1 cellular context compared by ENCODE assay signal in the genomic region with DNA sequence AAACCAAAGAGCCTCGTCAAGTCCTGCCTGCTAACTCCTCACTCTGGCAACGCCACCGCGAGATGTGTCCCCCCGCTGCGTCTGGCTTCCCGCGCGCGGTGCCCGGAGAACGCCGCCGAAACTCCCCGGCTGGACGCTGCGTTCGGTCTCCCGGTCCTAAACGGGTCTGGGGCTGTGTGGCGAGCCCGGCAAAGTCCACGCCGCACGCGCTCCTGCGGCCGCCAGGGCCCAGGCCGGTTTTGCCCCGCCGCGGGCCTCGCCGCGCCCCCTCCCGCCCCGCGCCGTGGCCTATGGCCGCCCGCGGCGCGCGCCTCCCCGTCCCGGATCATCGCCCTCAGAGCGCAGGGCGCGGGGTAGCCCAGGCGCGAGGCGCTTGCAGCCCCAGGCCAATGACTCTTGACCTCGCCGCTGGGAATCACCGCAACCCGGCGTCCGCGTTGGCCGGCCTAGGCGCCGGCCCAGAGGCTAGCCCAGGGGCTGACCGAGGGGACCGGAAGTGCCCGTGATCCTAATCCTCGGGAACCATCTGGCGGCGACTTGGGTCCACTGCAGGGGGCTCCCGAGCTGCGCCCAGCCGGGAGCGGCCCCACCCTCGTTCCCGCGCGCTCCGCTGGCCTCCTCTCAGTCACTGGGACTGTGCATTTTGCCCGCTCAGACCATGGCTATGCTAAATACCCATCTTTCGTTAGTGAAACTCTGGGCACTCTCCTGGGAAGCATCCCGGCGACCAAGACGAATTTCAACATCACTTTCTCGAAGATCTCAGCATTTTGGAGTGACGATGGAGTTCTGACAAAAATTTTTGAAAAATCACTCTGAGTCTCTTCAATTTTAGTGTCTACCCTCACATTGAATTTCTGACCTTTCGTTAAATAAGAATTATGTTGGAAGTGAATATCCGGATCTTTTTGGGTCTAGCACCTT.
TF ChIP-seq lines count a peak whose summit lies in the region.

A gene (minus strand): TSS at position 214 of the 924 bp plus-strand sequence. CDS start 266 bp downstream, outside the sequence.

TF ChIP-seq in HepG2, 621 proteins besides CTCF, POLR2A, EP300 and RAD21 (continued from another document and continues in another):
- TF ChIP-seq, protein P1, sequence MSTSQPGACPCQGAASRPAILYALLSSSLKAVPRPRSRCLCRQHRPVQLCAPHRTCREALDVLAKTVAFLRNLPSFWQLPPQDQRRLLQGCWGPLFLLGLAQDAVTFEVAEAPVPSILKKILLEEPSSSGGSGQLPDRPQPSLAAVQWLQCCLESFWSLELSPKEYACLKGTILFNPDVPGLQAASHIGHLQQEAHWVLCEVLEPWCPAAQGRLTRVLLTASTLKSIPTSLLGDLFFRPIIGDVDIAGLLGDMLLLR (CRISPR knock-in tag; IDR thresholded peaks at IDR 0.05): no peak
- TF ChIP-seq, protein P2, sequence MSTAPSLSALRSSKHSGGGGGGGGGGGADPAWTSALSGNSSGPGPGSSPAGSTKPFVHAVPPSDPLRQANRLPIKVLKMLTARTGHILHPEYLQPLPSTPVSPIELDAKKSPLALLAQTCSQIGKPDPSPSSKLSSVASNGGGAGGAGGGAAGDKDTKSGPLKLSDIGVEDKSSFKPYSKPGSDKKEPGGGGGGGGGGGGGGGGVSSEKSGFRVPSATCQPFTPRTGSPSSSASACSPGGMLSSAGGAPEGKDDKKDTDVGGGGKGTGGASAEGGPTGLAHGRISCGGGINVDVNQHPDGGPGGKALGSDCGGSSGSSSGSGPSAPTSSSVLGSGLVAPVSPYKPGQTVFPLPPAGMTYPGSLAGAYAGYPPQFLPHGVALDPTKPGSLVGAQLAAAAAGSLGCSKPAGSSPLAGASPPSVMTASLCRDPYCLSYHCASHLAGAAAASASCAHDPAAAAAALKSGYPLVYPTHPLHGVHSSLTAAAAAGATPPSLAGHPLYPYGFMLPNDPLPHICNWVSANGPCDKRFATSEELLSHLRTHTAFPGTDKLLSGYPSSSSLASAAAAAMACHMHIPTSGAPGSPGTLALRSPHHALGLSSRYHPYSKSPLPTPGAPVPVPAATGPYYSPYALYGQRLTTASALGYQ (CRISPR knock-in tag; IDR thresholded peaks at IDR 0.05): no peak; the same call in 1 of the 2 replicates
- TF ChIP-seq YEATS4 (CRISPR knock-in tag; IDR thresholded peaks at IDR 0.05; ENCODE audit: borderline replicate concordance) (peak; percentile 75; the same call in 1 of the 2 replicates), NONO (IDR thresholded peaks at IDR 0.05) (no peak), NONO (CRISPR knock-in tag; conservative IDR thresholded peaks at IDR 0.05) (peak; percentile 68), RXRA (CRISPR knock-in tag; IDR thresholded peaks at IDR 0.05) (peak; percentile 53; the same call in 1 of the 2 replicates), ZNF678 (CRISPR knock-in tag; IDR thresholded peaks at IDR 0.05) (peak; percentile 75; the same call in 1 of the 2 replicates), CBFB (CRISPR knock-in tag; IDR thresholded peaks at IDR 0.05) (0 out of 2 replicates have a peak, but pooled peaks have one; percentile 52), SALL1 (CRISPR knock-in tag; IDR thresholded peaks at IDR 0.05) (peak; percentile 71; the same call in 1 of the 2 replicates), HDAC2 (CRISPR knock-in tag; IDR thresholded peaks at IDR 0.05) (peak; percentile 43; the same call in 1 of the 2 replicates), NFATC3 (CRISPR knock-in tag; IDR thresholded peaks at IDR 0.05) (no peak), KDM6A (CRISPR knock-in tag; IDR thresholded peaks at IDR 0.05; ENCODE audit: low read depth) (no peak), SYNCRIP (IDR thresholded peaks at IDR 0.05; ENCODE audit: insufficient read depth, low read depth, low read length) (no peak), DMAP1 (CRISPR knock-in tag; IDR thresholded peaks at IDR 0.05) (peak; percentile 50; the same call in 1 of the 2 replicates), THAP11 (CRISPR knock-in tag; IDR thresholded peaks at IDR 0.05) (peak; percentile 65), NR2C2 (CRISPR knock-in tag; IDR thresholded peaks at IDR 0.05; ENCODE audit: borderline replicate concordance) (peak; percentile 83), PHF8 (CRISPR knock-in tag; IDR thresholded peaks at IDR 0.05) (peak; percentile 75), HNF4A (CRISPR knock-in tag; IDR thresholded peaks at IDR 0.05) (peak; percentile 39; the same call in 1 of the 2 replicates)
- TF ChIP-seq, protein P3, sequence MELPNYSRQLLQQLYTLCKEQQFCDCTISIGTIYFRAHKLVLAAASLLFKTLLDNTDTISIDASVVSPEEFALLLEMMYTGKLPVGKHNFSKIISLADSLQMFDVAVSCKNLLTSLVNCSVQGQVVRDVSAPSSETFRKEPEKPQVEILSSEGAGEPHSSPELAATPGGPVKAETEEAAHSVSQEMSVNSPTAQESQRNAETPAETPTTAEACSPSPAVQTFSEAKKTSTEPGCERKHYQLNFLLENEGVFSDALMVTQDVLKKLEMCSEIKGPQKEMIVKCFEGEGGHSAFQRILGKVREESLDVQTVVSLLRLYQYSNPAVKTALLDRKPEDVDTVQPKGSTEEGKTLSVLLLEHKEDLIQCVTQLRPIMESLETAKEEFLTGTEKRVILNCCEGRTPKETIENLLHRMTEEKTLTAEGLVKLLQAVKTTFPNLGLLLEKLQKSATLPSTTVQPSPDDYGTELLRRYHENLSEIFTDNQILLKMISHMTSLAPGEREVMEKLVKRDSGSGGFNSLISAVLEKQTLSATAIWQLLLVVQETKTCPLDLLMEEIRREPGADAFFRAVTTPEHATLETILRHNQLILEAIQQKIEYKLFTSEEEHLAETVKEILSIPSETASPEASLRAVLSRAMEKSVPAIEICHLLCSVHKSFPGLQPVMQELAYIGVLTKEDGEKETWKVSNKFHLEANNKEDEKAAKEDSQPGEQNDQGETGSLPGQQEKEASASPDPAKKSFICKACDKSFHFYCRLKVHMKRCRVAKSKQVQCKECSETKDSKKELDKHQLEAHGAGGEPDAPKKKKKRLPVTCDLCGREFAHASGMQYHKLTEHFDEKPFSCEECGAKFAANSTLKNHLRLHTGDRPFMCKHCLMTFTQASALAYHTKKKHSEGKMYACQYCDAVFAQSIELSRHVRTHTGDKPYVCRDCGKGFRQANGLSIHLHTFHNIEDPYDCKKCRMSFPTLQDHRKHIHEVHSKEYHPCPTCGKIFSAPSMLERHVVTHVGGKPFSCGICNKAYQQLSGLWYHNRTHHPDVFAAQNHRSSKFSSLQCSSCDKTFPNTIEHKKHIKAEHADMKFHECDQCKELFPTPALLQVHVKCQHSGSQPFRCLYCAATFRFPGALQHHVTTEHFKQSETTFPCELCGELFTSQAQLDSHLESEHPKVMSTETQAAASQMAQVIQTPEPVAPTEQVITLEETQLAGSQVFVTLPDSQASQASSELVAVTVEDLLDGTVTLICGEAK (IDR thresholded peaks at IDR 0.05): no peak
- TF ChIP-seq, protein P3 (CRISPR knock-in tag; IDR thresholded peaks at IDR 0.05): no peak
- TF ChIP-seq, protein P4, sequence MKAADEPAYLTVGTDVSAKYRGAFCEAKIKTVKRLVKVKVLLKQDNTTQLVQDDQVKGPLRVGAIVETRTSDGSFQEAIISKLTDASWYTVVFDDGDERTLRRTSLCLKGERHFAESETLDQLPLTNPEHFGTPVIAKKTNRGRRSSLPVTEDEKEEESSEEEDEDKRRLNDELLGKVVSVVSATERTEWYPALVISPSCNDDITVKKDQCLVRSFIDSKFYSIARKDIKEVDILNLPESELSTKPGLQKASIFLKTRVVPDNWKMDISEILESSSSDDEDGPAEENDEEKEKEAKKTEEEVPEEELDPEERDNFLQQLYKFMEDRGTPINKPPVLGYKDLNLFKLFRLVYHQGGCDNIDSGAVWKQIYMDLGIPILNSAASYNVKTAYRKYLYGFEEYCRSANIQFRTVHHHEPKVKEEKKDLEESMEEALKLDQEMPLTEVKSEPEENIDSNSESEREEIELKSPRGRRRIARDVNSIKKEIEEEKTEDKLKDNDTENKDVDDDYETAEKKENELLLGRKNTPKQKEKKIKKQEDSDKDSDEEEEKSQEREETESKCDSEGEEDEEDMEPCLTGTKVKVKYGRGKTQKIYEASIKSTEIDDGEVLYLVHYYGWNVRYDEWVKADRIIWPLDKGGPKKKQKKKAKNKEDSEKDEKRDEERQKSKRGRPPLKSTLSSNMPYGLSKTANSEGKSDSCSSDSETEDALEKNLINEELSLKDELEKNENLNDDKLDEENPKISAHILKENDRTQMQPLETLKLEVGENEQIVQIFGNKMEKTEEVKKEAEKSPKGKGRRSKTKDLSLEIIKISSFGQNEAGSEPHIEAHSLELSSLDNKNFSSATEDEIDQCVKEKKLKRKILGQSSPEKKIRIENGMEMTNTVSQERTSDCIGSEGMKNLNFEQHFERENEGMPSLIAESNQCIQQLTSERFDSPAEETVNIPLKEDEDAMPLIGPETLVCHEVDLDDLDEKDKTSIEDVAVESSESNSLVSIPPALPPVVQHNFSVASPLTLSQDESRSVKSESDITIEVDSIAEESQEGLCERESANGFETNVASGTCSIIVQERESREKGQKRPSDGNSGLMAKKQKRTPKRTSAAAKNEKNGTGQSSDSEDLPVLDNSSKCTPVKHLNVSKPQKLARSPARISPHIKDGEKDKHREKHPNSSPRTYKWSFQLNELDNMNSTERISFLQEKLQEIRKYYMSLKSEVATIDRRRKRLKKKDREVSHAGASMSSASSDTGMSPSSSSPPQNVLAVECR (CRISPR knock-in tag; IDR thresholded peaks at IDR 0.05; ENCODE audit: borderline replicate concordance): peak; percentile 50; the same call in 1 of the 2 replicates
- TF ChIP-seq, protein P5, sequence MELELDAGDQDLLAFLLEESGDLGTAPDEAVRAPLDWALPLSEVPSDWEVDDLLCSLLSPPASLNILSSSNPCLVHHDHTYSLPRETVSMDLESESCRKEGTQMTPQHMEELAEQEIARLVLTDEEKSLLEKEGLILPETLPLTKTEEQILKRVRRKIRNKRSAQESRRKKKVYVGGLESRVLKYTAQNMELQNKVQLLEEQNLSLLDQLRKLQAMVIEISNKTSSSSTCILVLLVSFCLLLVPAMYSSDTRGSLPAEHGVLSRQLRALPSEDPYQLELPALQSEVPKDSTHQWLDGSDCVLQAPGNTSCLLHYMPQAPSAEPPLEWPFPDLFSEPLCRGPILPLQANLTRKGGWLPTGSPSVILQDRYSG (CRISPR knock-in tag; IDR thresholded peaks at IDR 0.05): no peak
- TF ChIP-seq, protein P6, sequence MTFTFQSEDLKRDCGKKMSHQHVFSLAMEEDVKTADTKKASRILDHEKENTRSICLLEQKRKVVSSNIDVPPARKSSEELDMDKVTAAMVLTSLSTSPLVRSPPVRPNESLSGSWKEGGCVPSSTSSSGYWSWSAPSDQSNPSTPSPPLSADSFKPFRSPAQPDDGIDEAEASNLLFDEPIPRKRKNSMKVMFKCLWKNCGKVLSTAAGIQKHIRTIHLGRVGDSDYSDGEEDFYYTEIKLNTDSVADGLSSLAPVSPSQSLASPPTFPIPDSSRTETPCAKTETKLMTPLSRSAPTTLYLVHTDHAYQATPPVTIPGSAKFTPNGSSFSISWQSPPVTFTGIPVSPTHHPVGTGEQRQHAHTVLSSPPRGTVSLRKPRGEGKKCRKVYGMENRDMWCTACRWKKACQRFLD (CRISPR knock-in tag; IDR thresholded peaks at IDR 0.05; ENCODE audit: borderline replicate concordance): 0 out of 2 replicates have a peak, but pooled peaks have one; percentile 29
- TF ChIP-seq, protein P7, sequence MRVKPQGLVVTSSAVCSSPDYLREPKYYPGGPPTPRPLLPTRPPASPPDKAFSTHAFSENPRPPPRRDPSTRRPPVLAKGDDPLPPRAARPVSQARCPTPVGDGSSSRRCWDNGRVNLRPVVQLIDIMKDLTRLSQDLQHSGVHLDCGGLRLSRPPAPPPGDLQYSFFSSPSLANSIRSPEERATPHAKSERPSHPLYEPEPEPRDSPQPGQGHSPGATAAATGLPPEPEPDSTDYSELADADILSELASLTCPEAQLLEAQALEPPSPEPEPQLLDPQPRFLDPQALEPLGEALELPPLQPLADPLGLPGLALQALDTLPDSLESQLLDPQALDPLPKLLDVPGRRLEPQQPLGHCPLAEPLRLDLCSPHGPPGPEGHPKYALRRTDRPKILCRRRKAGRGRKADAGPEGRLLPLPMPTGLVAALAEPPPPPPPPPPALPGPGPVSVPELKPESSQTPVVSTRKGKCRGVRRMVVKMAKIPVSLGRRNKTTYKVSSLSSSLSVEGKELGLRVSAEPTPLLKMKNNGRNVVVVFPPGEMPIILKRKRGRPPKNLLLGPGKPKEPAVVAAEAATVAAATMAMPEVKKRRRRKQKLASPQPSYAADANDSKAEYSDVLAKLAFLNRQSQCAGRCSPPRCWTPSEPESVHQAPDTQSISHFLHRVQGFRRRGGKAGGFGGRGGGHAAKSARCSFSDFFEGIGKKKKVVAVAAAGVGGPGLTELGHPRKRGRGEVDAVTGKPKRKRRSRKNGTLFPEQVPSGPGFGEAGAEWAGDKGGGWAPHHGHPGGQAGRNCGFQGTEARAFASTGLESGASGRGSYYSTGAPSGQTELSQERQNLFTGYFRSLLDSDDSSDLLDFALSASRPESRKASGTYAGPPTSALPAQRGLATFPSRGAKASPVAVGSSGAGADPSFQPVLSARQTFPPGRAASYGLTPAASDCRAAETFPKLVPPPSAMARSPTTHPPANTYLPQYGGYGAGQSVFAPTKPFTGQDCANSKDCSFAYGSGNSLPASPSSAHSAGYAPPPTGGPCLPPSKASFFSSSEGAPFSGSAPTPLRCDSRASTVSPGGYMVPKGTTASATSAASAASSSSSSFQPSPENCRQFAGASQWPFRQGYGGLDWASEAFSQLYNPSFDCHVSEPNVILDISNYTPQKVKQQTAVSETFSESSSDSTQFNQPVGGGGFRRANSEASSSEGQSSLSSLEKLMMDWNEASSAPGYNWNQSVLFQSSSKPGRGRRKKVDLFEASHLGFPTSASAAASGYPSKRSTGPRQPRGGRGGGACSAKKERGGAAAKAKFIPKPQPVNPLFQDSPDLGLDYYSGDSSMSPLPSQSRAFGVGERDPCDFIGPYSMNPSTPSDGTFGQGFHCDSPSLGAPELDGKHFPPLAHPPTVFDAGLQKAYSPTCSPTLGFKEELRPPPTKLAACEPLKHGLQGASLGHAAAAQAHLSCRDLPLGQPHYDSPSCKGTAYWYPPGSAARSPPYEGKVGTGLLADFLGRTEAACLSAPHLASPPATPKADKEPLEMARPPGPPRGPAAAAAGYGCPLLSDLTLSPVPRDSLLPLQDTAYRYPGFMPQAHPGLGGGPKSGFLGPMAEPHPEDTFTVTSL (CRISPR knock-in tag; IDR thresholded peaks at IDR 0.05; ENCODE audit: borderline replicate concordance): 0 out of 2 replicates have a peak, but pooled peaks have one; percentile 25
